In genomic region chr14:68101715-68102301, GRCh38 we compare ENCODE assay signal across 3 cellular contexts.
TF ChIP-seq lines count a peak whose summit lies in the region.

No MANE protein-coding gene starts in this region.

TF ChIP-seq in HCT116, 20 proteins besides CTCF, POLR2A, EP300 and RAD21:
- peak; percentile 64; the same call in 1 of the 2 replicates for TF ChIP-seq CBX3 (IDR thresholded peaks at IDR 0.05; ENCODE audit: low read depth)

TF ChIP-seq in K562, 482 proteins besides CTCF, POLR2A, EP300 and RAD21:
- TF ChIP-seq CBX3 (IDR thresholded peaks at IDR 0.05; ENCODE audit: borderline replicate concordance in 1 of 2, low read length in 2 of 2) (peak in 1 of 2 experiments; percentile 56; a peak in 1 of 3 replicates), CBX5 (IDR thresholded peaks at IDR 0.05; ENCODE audit: borderline replicate concordance, low read depth) (peak; percentile 81; the same call in 1 of the 2 replicates), TRIM28 (IDR thresholded peaks at IDR 0.05) (peak; percentile 63), ZFP36 (IDR thresholded peaks at IDR 0.05; ENCODE audit: low read depth, low read length, partially characterized antibody) (peak; percentile 29), CBX1 (IDR thresholded peaks at IDR 0.05; ENCODE audit: low read depth) (0 out of 2 replicates have a peak, but pooled peaks have one; percentile 25), ZNF280A (IDR thresholded peaks at IDR 0.05; ENCODE audit: low read depth, partially characterized antibody) (peak; percentile 37)

TF ChIP-seq in HepG2, 621 proteins besides CTCF, POLR2A, EP300 and RAD21:
- TF ChIP-seq ZNF280D (CRISPR knock-in tag; IDR thresholded peaks at IDR 0.05) (0 out of 2 replicates have a peak, but pooled peaks have one; percentile 67), CBX5 (CRISPR knock-in tag; IDR thresholded peaks at IDR 0.05; ENCODE audit: borderline replicate concordance) (0 out of 2 replicates have a peak, but pooled peaks have one; percentile 35)
